In the genomic region with DNA sequence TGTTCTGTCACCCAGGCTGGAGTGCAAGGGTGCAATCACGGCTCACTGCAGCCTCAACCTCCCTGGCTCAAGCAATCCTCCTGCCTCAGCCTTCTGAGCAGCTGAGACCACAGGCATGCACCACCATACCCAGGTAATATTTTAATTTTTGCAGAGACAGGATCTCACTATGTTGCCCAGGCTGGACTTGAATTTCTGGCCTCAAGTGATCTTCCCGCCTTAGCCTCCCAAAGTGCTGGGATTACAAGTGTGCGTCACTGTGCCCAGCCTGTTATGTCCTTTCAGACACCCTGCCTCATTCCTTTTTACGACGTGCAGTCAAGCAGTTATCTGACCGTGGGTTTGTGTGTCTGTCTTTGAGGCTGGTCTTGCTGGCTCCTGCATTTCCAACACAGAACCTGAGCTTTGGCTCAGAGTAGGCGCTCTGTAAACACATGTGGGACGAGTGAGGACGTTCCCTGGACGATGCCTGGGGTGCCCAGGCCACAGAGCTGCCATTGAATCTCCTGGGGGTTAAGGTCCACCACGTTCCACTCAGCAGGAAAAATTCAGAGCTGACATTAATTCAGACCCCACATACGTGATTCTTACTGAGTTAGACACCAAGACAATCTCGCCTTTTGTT, we compare ENCODE assay signal across 24 cellular contexts. TPM values are rescaled to one million over a fixed set of nuclear protein-coding genes. Genes with fewer than 3 reads are reported as not detected.
"Had no signal": no experiment of that assay in that cellular context is flagged by ENCODE, and none has a peak within 500 bp of the region (broad histone marks: within the 10 kb centered on the region; RNA-seq: fewer than 3 reads in every experiment).

No MANE protein-coding gene starts in this region.

- DNase-seq: activated CD4-positive, alpha-beta T cell treated with anti-CD3 and anti-CD28 coated beads, Interleukin-2, amount 50 U/mL, for 1 hour; activated CD4-positive, CD25-positive, alpha-beta regulatory T cell treated with anti-CD3 and anti-CD28 coated beads, Interleukin-2, amount 50 U/mL, for 72 hours; activated CD8-positive, alpha-beta T cell treated with anti-CD3 and anti-CD28 coated beads, Interleukin-2, amount 10 ng/mL, durations not matched to agents 7 days and 5 days; activated T-cell treated with anti-CD3 and anti-CD28 coated beads, Interleukin-2, amount 50 U/mL, for 24 hours; cortex of kidney; erythroblast; foreskin keratinocyte; midbrain; natural killer cell; pancreas; psoas muscle; right cardiac atrium; stimulated activated CD4-positive, alpha-beta T cell treated with anti-CD3 and anti-CD28 coated beads, Interleukin-2, amount 100 ng/mL, for 24 hours; stimulated activated naive CD8-positive, alpha-beta T cell treated with anti-CD3 and anti-CD28 coated beads, Interleukin-15, amount 100 ng/mL, for 72 hours; T-helper 2 cell; uterus had no signal

- H3K4me3 Mint-ChIP-seq: activated CD8-positive, alpha-beta T cell treated with anti-CD3 and anti-CD28 coated beads, Interleukin-2, amount 10 ng/mL, durations not matched to agents 7 days and 5 days; activated T-cell treated with anti-CD3 and anti-CD28 coated beads, Interleukin-2, amount 50 U/mL, for 24 hours; activated T-helper 17 cell treated with anti-CD3 and anti-CD28 coated beads, Interleukin-2, amount 50 U/mL, for 72 hours; natural killer cell; stimulated activated effector memory CD8-positive, alpha-beta T cell treated with anti-CD3 and anti-CD28 coated beads, Interleukin-12 subunit alpha, Interleukin-12 subunit beta, amount 100 ng/mL, for 72 hours; stimulated activated naive CD8-positive, alpha-beta T cell treated with anti-CD3 and anti-CD28 coated beads, Interleukin-15, amount 100 ng/mL, for 72 hours had no signal

- ATAC-seq: activated CD8-positive, alpha-beta T cell treated with anti-CD3 and anti-CD28 coated beads, Interleukin-2, amount 10 ng/mL, durations not matched to agents 7 days and 5 days; activated naive CD4-positive, alpha-beta T cell treated with anti-CD3 and anti-CD28 coated beads, Interleukin-2, amount 50 U/mL, for 72 hours; activated T-helper 17 cell treated with anti-CD3 and anti-CD28 coated beads, Interleukin-2, amount 50 U/mL, for 72 hours; foreskin keratinocyte; natural killer cell; pancreas; psoas muscle; right cardiac atrium; stimulated activated effector memory CD8-positive, alpha-beta T cell treated with anti-CD3 and anti-CD28 coated beads, Interleukin-12 subunit alpha, Interleukin-12 subunit beta, amount 100 ng/mL, for 72 hours; stimulated activated naive CD8-positive, alpha-beta T cell treated with anti-CD3 and anti-CD28 coated beads, Interleukin-15, amount 100 ng/mL, for 72 hours had no signal

- H3K4me3 ChIP-seq: ascending aorta, pancreas, psoas muscle, skin epidermis, tibial nerve, uterus had no signal

- H3K4me1 Mint-ChIP-seq: activated T-helper 17 cell treated with anti-CD3 and anti-CD28 coated beads, Interleukin-2, amount 50 U/mL, for 72 hours; natural killer cell; stimulated activated effector memory CD8-positive, alpha-beta T cell treated with anti-CD3 and anti-CD28 coated beads, Interleukin-12 subunit alpha, Interleukin-12 subunit beta, amount 100 ng/mL, for 72 hours; stimulated activated naive CD8-positive, alpha-beta T cell treated with anti-CD3 and anti-CD28 coated beads, Interleukin-15, amount 100 ng/mL, for 72 hours had no signal

- H3K4me1 ChIP-seq: ascending aorta, foreskin keratinocyte, pancreas, psoas muscle, tibial nerve, uterus had no signal

- H3K27me3 ChIP-seq: ascending aorta, pancreas, tibial nerve, uterus had no signal

- H3K9me3 Mint-ChIP-seq: activated naive CD4-positive, alpha-beta T cell treated with anti-CD3 and anti-CD28 coated beads, Interleukin-2, amount 50 U/mL, for 72 hours; activated T-cell treated with anti-CD3 and anti-CD28 coated beads, Interleukin-2, amount 50 U/mL, for 24 hours; activated T-helper 17 cell treated with anti-CD3 and anti-CD28 coated beads, Interleukin-2, amount 50 U/mL, for 72 hours; natural killer cell; stimulated activated effector memory CD8-positive, alpha-beta T cell treated with anti-CD3 and anti-CD28 coated beads, Interleukin-12 subunit alpha, Interleukin-12 subunit beta, amount 100 ng/mL, for 72 hours; stimulated activated naive CD8-positive, alpha-beta T cell treated with anti-CD3 and anti-CD28 coated beads, Interleukin-15, amount 100 ng/mL, for 72 hours had no signal

- H3K36me3 Mint-ChIP-seq: activated naive CD4-positive, alpha-beta T cell treated with anti-CD3 and anti-CD28 coated beads, Interleukin-2, amount 50 U/mL, for 72 hours; natural killer cell; stimulated activated effector memory CD8-positive, alpha-beta T cell treated with anti-CD3 and anti-CD28 coated beads, Interleukin-12 subunit alpha, Interleukin-12 subunit beta, amount 100 ng/mL, for 72 hours had no signal

- H3K27ac Mint-ChIP-seq: activated CD8-positive, alpha-beta T cell treated with anti-CD3 and anti-CD28 coated beads, Interleukin-2, amount 10 ng/mL, durations not matched to agents 7 days and 5 days; activated naive CD4-positive, alpha-beta T cell treated with anti-CD3 and anti-CD28 coated beads, Interleukin-2, amount 50 U/mL, for 72 hours; activated T-cell treated with anti-CD3 and anti-CD28 coated beads, Interleukin-2, amount 50 U/mL, for 24 hours; activated T-helper 17 cell treated with anti-CD3 and anti-CD28 coated beads, Interleukin-2, amount 50 U/mL, for 72 hours; natural killer cell; stimulated activated effector memory CD8-positive, alpha-beta T cell treated with anti-CD3 and anti-CD28 coated beads, Interleukin-12 subunit alpha, Interleukin-12 subunit beta, amount 100 ng/mL, for 72 hours; stimulated activated naive CD8-positive, alpha-beta T cell treated with anti-CD3 and anti-CD28 coated beads, Interleukin-15, amount 100 ng/mL, for 72 hours had no signal

- H3K27ac ChIP-seq: ascending aorta, foreskin keratinocyte, pancreas, psoas muscle, skin epidermis, tibial nerve, uterus, VCaP had no signal

- H3K36me3 ChIP-seq: ascending aorta, pancreas, tibial nerve, uterus had no signal

- FAIRE-seq: endometrium, pancreas had no signal

- H3K9me3 ChIP-seq: ascending aorta, pancreas, psoas muscle, uterus had no signal

RNA-seq across cellular contexts. Expression of a gene that starts 21.6 kb away (rescaled TPM):
- total RNA-seq: activated CD8-positive, alpha-beta T cell treated with anti-CD3 and anti-CD28 coated beads, Interleukin-2, amount 10 ng/mL, durations not matched to agents 7 days and 5 days; activated T-helper 17 cell treated with anti-CD3 and anti-CD28 coated beads, Interleukin-2, amount 50 U/mL, for 72 hours; foreskin keratinocyte had no signal
